28 cellular contexts compared by ENCODE assay signal in genomic region chr16:60346256-60346655, GRCh38.
"Had no signal": no experiment of that assay in that cellular context is flagged by ENCODE, and none has a peak within 500 bp of the region (broad histone marks: within the 10 kb centered on the region; RNA-seq: fewer than 3 reads in every experiment).

No MANE protein-coding gene starts in this region.

- H3K4me3 Mint-ChIP-seq: naive thymus-derived CD4-positive, alpha-beta T cell; natural killer cell; nephron; neural progenitor cell; stimulated activated naive B cell treated with anti-CD40 and anti-IgM and Interleukin-4, amounts not matched to agents 10 μg/mL and 1 μg/mL and 100 μg/mL, for 72 hours; stimulated activated naive CD8-positive, alpha-beta T cell treated with anti-CD3 and anti-CD28 coated beads, Interleukin-15, Interleukin-2, amounts not matched to agents 100 ng/mL and 50 ng/mL, for 24 hours had no signal

- H3K4me1 Mint-ChIP-seq: naive thymus-derived CD4-positive, alpha-beta T cell; natural killer cell; nephron; neural progenitor cell; stimulated activated naive B cell treated with anti-CD40 and anti-IgM and Interleukin-4, amounts not matched to agents 10 μg/mL and 1 μg/mL and 100 μg/mL, for 72 hours had no signal

- FAIRE-seq: small intestine, urothelium cell line had no signal

- ATAC-seq: naive thymus-derived CD4-positive, alpha-beta T cell; natural killer cell; right cardiac atrium; right lobe of liver; stimulated activated naive B cell treated with anti-CD40 and anti-IgM and Interleukin-4, amounts not matched to agents 10 μg/mL and 1 μg/mL and 100 μg/mL, for 72 hours had no signal

- H3K36me3 Mint-ChIP-seq: natural killer cell; neural progenitor cell; stimulated activated naive B cell treated with anti-CD40 and anti-IgM and Interleukin-4, amounts not matched to agents 10 μg/mL and 1 μg/mL and 100 μg/mL, for 72 hours had no signal

- H3K27ac Mint-ChIP-seq: naive thymus-derived CD4-positive, alpha-beta T cell; natural killer cell; nephron; neural progenitor cell; stimulated activated naive B cell treated with anti-CD40 and anti-IgM and Interleukin-4, amounts not matched to agents 10 μg/mL and 1 μg/mL and 100 μg/mL, for 72 hours; stimulated activated naive CD8-positive, alpha-beta T cell treated with anti-CD3 and anti-CD28 coated beads, Interleukin-15, Interleukin-2, amounts not matched to agents 100 ng/mL and 50 ng/mL, for 24 hours had no signal

- H3K9me3 Mint-ChIP-seq: nephron had no signal

- DNase-seq: naive thymus-derived CD4-positive, alpha-beta T cell; natural killer cell; occipital lobe; ovary; posterior cingulate gyrus; retina; right cardiac atrium; right lobe of liver; sigmoid colon; small intestine; stimulated activated CD4-positive, alpha-beta T cell treated with anti-CD3 and anti-CD28 coated beads, Interleukin-1b, Interleukin-23, amount 100 ng/mL, for 48 hours; stimulated activated CD4-positive, alpha-beta T cell treated with anti-CD3 and anti-CD28 coated beads, Interleukin-4, amount 100 ng/mL, for 1 hour; stimulated activated CD4-positive, alpha-beta T cell treated with anti-CD3 and anti-CD28 coated beads, Interleukin-4, amount 100 ng/mL, for 4 hours; stimulated activated CD8-positive, alpha-beta memory T cell treated with anti-CD3 and anti-CD28 coated beads, Interleukin-4, amount 100 ng/mL, for 48 hours; stimulated activated naive B cell treated with anti-CD40 and anti-IgM and Interleukin-4, amounts not matched to agents 10 μg/mL and 1 μg/mL and 100 μg/mL, for 72 hours; stimulated activated naive CD4-positive, alpha-beta T cell treated with Interleukin-2 at 50 U/mL for 16 hours; stomach; thyroid gland; trophoblast cell; upper lobe of left lung had no signal

- H3K4me3 ChIP-seq: neural progenitor cell, ovary, prostate gland, right lobe of liver, sigmoid colon, stomach, thoracic aorta, thyroid gland, tibial nerve, upper lobe of left lung, vagina had no signal
